17 cellular contexts compared by ENCODE assay signal in genomic region chr10:13840036-13840435, GRCh38.
DNase-seq lines count a peak whose midpoint lies in the region; TF ChIP-seq lines count a peak whose summit lies in the region.
"Had no signal": no experiment of that assay in that cellular context is flagged by ENCODE, and none has a peak within 500 bp of the region (broad histone marks: within the 10 kb centered on the region; RNA-seq: fewer than 3 reads in every experiment).

No MANE protein-coding gene starts in this region.

- TF ChIP-seq EP300 in esophagus muscularis mucosa (IDR thresholded peaks at IDR 0.05), result no peak
- no peak for TF ChIP-seq EP300 in sigmoid colon (IDR thresholded peaks at IDR 0.05)

- H3K36me3 ChIP-seq in esophagus muscularis mucosa (no peaks in the 10 kb centered on the region), sigmoid colon (no peaks in the 10 kb centered on the region)

- intact Hi-C loops in esophagus muscularis mucosa (cut with DNase I) (no loop called here), sigmoid colon (cut with DNase I) (no loop called here)

- TF ChIP-seq POLR2A in esophagus muscularis mucosa (IDR thresholded peaks at IDR 0.05; ENCODE audit: low read depth) (no peak), sigmoid colon (IDR thresholded peaks at IDR 0.05) (no peak)

- no peaks in the 10 kb centered on the region for H3K9me3 ChIP-seq in esophagus muscularis mucosa
- H3K9me3 ChIP-seq in sigmoid colon, result peaks cover 0 to 5% (median 0%) of the 10 kb centered on the region in 4 donors

- H3K4me3 ChIP-seq in esophagus muscularis mucosa, result no peak overlapping the region
- H3K4me3 ChIP-seq in sigmoid colon, result no peak overlapping the region

- TF ChIP-seq CTCF in esophagus muscularis mucosa (IDR thresholded peaks at IDR 0.05), result no peak
- no peak for TF ChIP-seq CTCF in sigmoid colon (IDR thresholded peaks at IDR 0.05)
- no peak for TF ChIP-seq CTCF in GM20000 (IDR thresholded peaks at IDR 0.05; ENCODE audit: extremely low read depth, missing control alignments)

- peaks cover 0 to 3% (median 0%) of the 10 kb centered on the region in 4 donors for H3K27me3 ChIP-seq in esophagus muscularis mucosa
- no peaks in the 10 kb centered on the region for H3K27me3 ChIP-seq in sigmoid colon

- DNase-seq in EH (ENCODE audit: low read depth) (peak; percentile 44), M059J (ENCODE audit: low read depth) (peak; percentile 18), esophagus muscularis mucosa (ENCODE audit: extremely low spot score) (no peak), sigmoid colon (no peak), NCI-H774 (lab: John Stamatoyannopoulos, UW) (no peak), GM20000 (ENCODE audit: low spot score) (no peak), HuH-7 (ENCODE audit: low spot score) (no peak), middle frontal gyrus (ENCODE audit: extremely low spot score, low spot score) (no peak)
- DNase-seq: activated B cell treated with CpG ODN at 0.5 μM for 24 hours; activated CD4-positive, alpha-beta memory T cell treated with anti-CD3 and anti-CD28 coated beads, Interleukin-2, amount 10 ng/mL, durations not matched to agents 7 days and 5 days; activated T-cell treated with anti-CD3 and anti-CD28 coated beads, Interleukin-2, amount 50 U/mL, for 1 hour; hypothalamus; KG1; NCI-H2171; NCI-H524; RPMI8226; T-helper 9 cell had no signal

- H3K4me1 ChIP-seq in esophagus muscularis mucosa (peaks cover 41 to 59% (median 58%) of the 10 kb centered on the region in 4 donors), sigmoid colon (peaks cover 0 to 43% (median 30%) of the 10 kb centered on the region in 4 donors)

- WGBS in esophagus muscularis mucosa, result 82% methylated on average over 2 of the region's 3 CpGs
- WGBS in sigmoid colon, 2 donors, result 81 to 83% methylated on average over 3 of the region's 3 CpGs

- H3K27ac ChIP-seq in esophagus muscularis mucosa (replicated peaks in 1 of 4) (peak overlapping the region in 3 of 4 donors; percentile 11 to 40 (median 33)), sigmoid colon (peak overlapping the region; percentile 6 to 34 (median 29))

Comparison
In these comparisons a context has a peak if more than half of its experiments do, and no peak if none do; other contexts are left out.
1. DNase-seq: peak in EH (single experiment) and M059J (single experiment); none in esophagus muscularis mucosa (single experiment), sigmoid colon (single experiment), NCI-H774 (single experiment), GM20000 (single experiment), HuH-7 (single experiment) and middle frontal gyrus (single experiment).